Comparison of ENCODE assay signal across 8 cellular contexts in the genomic region with DNA sequence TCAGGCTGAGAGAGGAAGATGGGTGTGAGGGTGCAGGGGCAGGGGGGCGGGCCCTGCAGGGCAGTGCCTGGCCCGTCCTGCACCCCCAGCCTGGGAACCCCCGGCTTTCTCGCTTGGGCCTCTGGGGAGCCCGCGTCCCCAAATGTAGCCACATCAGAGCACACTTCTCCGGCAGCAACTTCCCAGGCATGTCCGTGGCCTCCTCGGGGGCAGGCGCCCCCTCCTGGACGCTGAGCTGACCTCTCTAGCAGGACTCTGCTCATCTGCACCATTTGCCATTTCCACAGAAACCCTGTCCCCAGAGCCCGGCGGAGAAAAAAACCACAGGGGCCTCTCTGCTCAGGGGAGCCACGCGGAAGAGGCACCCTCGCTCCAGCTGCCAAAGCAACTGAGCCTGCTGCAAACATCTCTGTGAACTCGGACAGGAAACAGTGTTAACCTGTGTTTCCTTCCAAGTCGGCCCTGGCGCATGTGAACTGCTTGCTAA.
DNase-seq lines count a peak whose midpoint lies in the region; ATAC-seq and TF ChIP-seq lines count a peak whose summit lies in the region.

No MANE protein-coding gene starts in this region.

- no peak overlapping the region for H3K27ac ChIP-seq in lower lobe of right lung

- H3K27ac Mint-ChIP-seq in Calu3 (ENCODE audit: unreplicated experiment) = no peak overlapping the region

- TF ChIP-seq CTCF in Calu3 (IDR thresholded peaks at IDR 0.05; ENCODE audit: unreplicated experiment) (peak; percentile 51), lower lobe of right lung (IDR thresholded peaks at IDR 0.05) (peak; percentile 31)

- H3K27me3 Mint-ChIP-seq in Calu3 (ENCODE audit: unreplicated experiment) = no peaks in the 10 kb centered on the region

- H3K4me1 Mint-ChIP-seq in Calu3 (ENCODE audit: low read depth, unreplicated experiment) = no peaks in the 10 kb centered on the region

- BruUV-seq in Calu3 (replicated peaks; lab: Mats Ljungman, UMichigan) = no TSS peak

- H3K4me1 ChIP-seq in adipocyte (ENCODE audit: control insufficient read depth, insufficient read depth, low read length) (no peaks in the 10 kb centered on the region), lower lobe of right lung (no peaks in the 10 kb centered on the region)

- no peak overlapping the region for H3K4me3 ChIP-seq in adipocyte (ENCODE audit: low read length)
- H3K4me3 ChIP-seq in lower lobe of right lung = no peak overlapping the region

- H3K4me3 Mint-ChIP-seq in Calu3 (ENCODE audit: low read depth, unreplicated experiment) = no peak overlapping the region

- no peaks in the 10 kb centered on the region for H3K9me3 ChIP-seq in adipocyte (ENCODE audit: control insufficient read depth, low read length)
- H3K9me3 ChIP-seq in lower lobe of right lung = no peaks in the 10 kb centered on the region

- H3K36me3 Mint-ChIP-seq in Calu3 (ENCODE audit: insufficient read depth, unreplicated experiment) = peaks cover 43% of the 10 kb centered on the region

- H3K27me3 ChIP-seq in adipocyte (replicated peaks; ENCODE audit: control insufficient read depth, insufficient read depth, low read length) (no peaks in the 10 kb centered on the region), lower lobe of right lung (ENCODE audit: low read depth) (no peaks in the 10 kb centered on the region)

- DNase-seq in Calu3 (no peak), MV-4-11 (lab: John Stamatoyannopoulos, UW) (peak; percentile 44), adipocyte (ENCODE audit: low read depth) (peak; percentile 34), lower lobe of right lung (no peak), inferior parietal cortex (ENCODE audit: extremely low spot score) (no peak), NCI-H226 (no peak), kidney glomerular epithelial cell (lab: John Stamatoyannopoulos, UW) (no peak)

- no peak overlapping the region for H3K9ac ChIP-seq in adipocyte (ENCODE audit: low read length)

- H3K36me3 ChIP-seq in adipocyte (ENCODE audit: control insufficient read depth, insufficient read depth, low read length, severe bottlenecking) (peaks cover 12% of the 10 kb centered on the region), lower lobe of right lung (peaks cover 35% of the 10 kb centered on the region)

- intact Hi-C loops in Calu3 (cut with micrococcal nuclease; ENCODE audit: unreplicated experiment) = no loop called here
- intact Hi-C loops in lower lobe of right lung (cut with DNase I) = no loop called here

- CTCF ChIA-PET in Calu3 (lab: Charles Lee) = no interaction called here

- ATAC-seq in GM21528 (IDR thresholded peaks at IDR 0.05; ENCODE audit: low FRiP score, unreplicated experiment) (peak; percentile 35), lower lobe of right lung (no peak)

- H3K9me3 Mint-ChIP-seq in Calu3 (ENCODE audit: low read depth, unreplicated experiment) = no peaks in the 10 kb centered on the region

Comparison
In these comparisons a context has a peak if more than half of its experiments do, and no peak if none do; other contexts are left out.
1. DNase-seq: peak in MV-4-11 (single experiment) and adipocyte (single experiment); none in Calu3 (single experiment), lower lobe of right lung (single experiment), inferior parietal cortex (single experiment), NCI-H226 (single experiment) and kidney glomerular epithelial cell (single experiment).